Comparison of ENCODE assay signal across 19 cellular contexts in genomic region chr2:52445720-52446119, GRCh38.
DNase-seq lines count a peak whose midpoint lies in the region; ATAC-seq and TF ChIP-seq lines count a peak whose summit lies in the region.
"Had no signal": no experiment of that assay in that cellular context is flagged by ENCODE, and none has a peak within 500 bp of the region (broad histone marks: within the 10 kb centered on the region; RNA-seq: fewer than 3 reads in every experiment).

No MANE protein-coding gene starts in this region.

- no peaks in the 10 kb centered on the region for H3K36me3 ChIP-seq in right atrium auricular region
- H3K36me3 ChIP-seq: BLaER1, HAP-1 had no signal

- H3K9me3 ChIP-seq in right atrium auricular region: no peaks in the 10 kb centered on the region
- H3K9me3 ChIP-seq: BLaER1, HAP-1 had no signal

- ATAC-seq in Right ventricle myocardium inferior (peak; percentile 63), left ventricle myocardium superior (peak; percentile 72)

- no peaks in the 10 kb centered on the region for H3K27me3 ChIP-seq in right atrium auricular region
- H3K27me3 ChIP-seq: BLaER1 had no signal

- peak overlapping the region in 1 of 2 donors; percentile 25 for H3K27ac ChIP-seq in right atrium auricular region
- H3K27ac ChIP-seq: 22Rv1, BLaER1 had no signal

- TF ChIP-seq CTCF in right atrium auricular region (IDR thresholded peaks at IDR 0.05): no peak

- in situ Hi-C loops in KBM-7 (cut with MboI; ENCODE audit: low pct_unique_long_range_greater_than_20kb, low sequenced_read_pairs): no loop called here

- no peak overlapping the region for H3K4me3 ChIP-seq in right atrium auricular region
- H3K4me3 ChIP-seq: BLaER1, HAP-1 had no signal

- no peaks in the 10 kb centered on the region for H3K4me1 ChIP-seq in right atrium auricular region
- H3K4me1 ChIP-seq: BLaER1 had no signal

- DNase-seq in Right ventricle myocardium inferior (ENCODE audit: missing footprints) (no peak), right atrium auricular region (ENCODE audit: low spot score) (no peak), left ventricle myocardium superior (no peak), cardiac septum (ENCODE audit: low spot score) (no peak), astrocyte of the hippocampus (ENCODE audit: low read depth, low spot score) (peak; percentile 24), iris pigment epithelial cell (ENCODE audit: low read depth) (peak; percentile 34), NCI-H774 (lab: John Stamatoyannopoulos, UW) (no peak), KBM-7 (no peak)
- DNase-seq: CD4-positive, alpha-beta T cell; CD8-positive, alpha-beta memory T cell; DMS 273 treated with DMSO at 0.1 percent for 48 hours; DMS79; EL; GF-D8; GOT3; HFFc6 had no signal

- intact Hi-C loops in Right ventricle myocardium inferior (cut with DNase I): no loop called here
- intact Hi-C loops in left ventricle myocardium superior (cut with micrococcal nuclease): no loop called here
- intact Hi-C loops in cardiac septum (cut with DNase I): no loop called here

Comparison
In these comparisons a context has a peak if more than half of its experiments do, and no peak if none do; other contexts are left out.
1. DNase-seq: peak in astrocyte of the hippocampus (single experiment) and iris pigment epithelial cell (single experiment); none in Right ventricle myocardium inferior (single experiment), right atrium auricular region (single experiment), left ventricle myocardium superior (single experiment), cardiac septum (single experiment), NCI-H774 (single experiment) and KBM-7 (single experiment).